Comparison of ENCODE assay signal across 31 cellular contexts in the genomic region with DNA sequence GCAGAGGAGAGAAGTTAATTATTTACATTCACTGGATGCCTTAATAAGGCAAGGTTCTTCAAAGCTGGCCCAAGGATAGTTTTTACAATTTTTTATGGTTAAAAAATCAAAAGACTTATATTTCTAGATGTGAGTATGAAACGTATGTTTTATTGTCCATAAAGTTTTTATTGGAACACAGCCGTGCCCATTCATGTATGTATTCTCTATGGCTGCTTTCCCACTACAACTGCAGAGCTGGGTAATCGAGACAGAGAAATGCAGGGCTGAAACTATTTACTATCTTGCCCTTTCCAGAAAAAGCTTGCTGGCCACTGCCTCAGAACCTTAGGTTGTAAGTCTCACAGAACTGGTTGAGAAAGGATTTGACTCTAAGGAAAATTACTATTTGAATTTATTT.
"Had no signal": no experiment of that assay in that cellular context is flagged by ENCODE, and none has a peak within 500 bp of the region (broad histone marks: within the 10 kb centered on the region; RNA-seq: fewer than 3 reads in every experiment).

No MANE protein-coding gene starts in this region.

- H3K9me3 Mint-ChIP-seq: activated B cell treated with CpG ODN at 0.5 μM for 24 hours; activated CD8-positive, alpha-beta T cell treated with anti-CD3 and anti-CD28 coated beads for 36 hours; activated T-cell treated with anti-CD3 and anti-CD28 coated beads, Interleukin-2, amount 50 U/mL, for 4 hours; activated T-helper 17 cell treated with anti-CD3 and anti-CD28 coated beads, Interleukin-2, amount 50 U/mL, for 72 hours; central memory CD8-positive, alpha-beta T cell; dendritic cell treated with granulocyte-macrophage colony-stimulating factor and Interleukin-4, amounts not matched to agents 40 ng/mL and 50 ng/mL, for 4 days; endodermal cell had no signal

- H3K27ac ChIP-seq: brain microvascular endothelial cell, coronary artery, dorsolateral prefrontal cortex, esophagus muscularis mucosa, foreskin keratinocyte, gastrocnemius medialis, heart left ventricle, WERI-Rb-1 had no signal

- H3K9me3 ChIP-seq: esophagus muscularis mucosa, gastrocnemius medialis, heart left ventricle had no signal

- H3K4me1 ChIP-seq: foreskin keratinocyte had no signal

- ATAC-seq: activated CD4-positive, CD25-positive, alpha-beta regulatory T cell treated with anti-CD3 and anti-CD28 coated beads, Interleukin-2, amount 50 U/mL, for 24 hours; activated CD8-positive, alpha-beta T cell treated with anti-CD3 and anti-CD28 coated beads for 36 hours; activated T-cell treated with anti-CD3 and anti-CD28 coated beads, Interleukin-2, amount 50 U/mL, for 4 hours; activated T-helper 17 cell treated with anti-CD3 and anti-CD28 coated beads, Interleukin-2, amount 50 U/mL, for 72 hours; foreskin keratinocyte; gastrocnemius medialis; heart left ventricle; T-helper 17 cell had no signal

- H3K27me3 Mint-ChIP-seq: activated B cell treated with CpG ODN at 0.5 μM for 24 hours; activated CD8-positive, alpha-beta T cell treated with anti-CD3 and anti-CD28 coated beads for 36 hours; activated naive CD8-positive, alpha-beta T cell; activated T-helper 17 cell treated with anti-CD3 and anti-CD28 coated beads, Interleukin-2, amount 50 U/mL, for 72 hours; central memory CD8-positive, alpha-beta T cell; dendritic cell treated with granulocyte-macrophage colony-stimulating factor and Interleukin-4, amounts not matched to agents 40 ng/mL and 50 ng/mL, for 4 days; T-helper 17 cell had no signal

- H3K4me1 Mint-ChIP-seq: activated B cell treated with CpG ODN at 0.5 μM for 24 hours, endodermal cell had no signal

- H3K4me3 ChIP-seq: coronary artery, dorsolateral prefrontal cortex, esophagus muscularis mucosa, gastrocnemius medialis, heart left ventricle had no signal

- H3K27ac Mint-ChIP-seq: activated B cell treated with CpG ODN at 0.5 μM for 24 hours; activated CD8-positive, alpha-beta T cell treated with anti-CD3 and anti-CD28 coated beads for 36 hours; activated naive CD8-positive, alpha-beta T cell; activated T-helper 17 cell treated with anti-CD3 and anti-CD28 coated beads, Interleukin-2, amount 50 U/mL, for 72 hours; dendritic cell treated with granulocyte-macrophage colony-stimulating factor and Interleukin-4, amounts not matched to agents 40 ng/mL and 50 ng/mL, for 4 days; endodermal cell; T-helper 17 cell had no signal

- DNase-seq: activated B cell treated with CpG ODN at 0.5 μM for 24 hours; activated CD4-positive, alpha-beta T cell treated with anti-CD3 and anti-CD28 coated beads for 48 hours; activated CD4-positive, alpha-beta T cell treated with anti-CD3 and anti-CD28 coated beads, Interleukin-2, amount 50 U/mL, for 1 hour; activated CD4-positive, alpha-beta T cell treated with anti-CD3 and anti-CD28 coated beads, Interleukin-2, amount 50 U/mL, for 48 hours; activated CD8-positive, alpha-beta memory T cell treated with anti-CD3 and anti-CD28 coated beads for 24 hours; activated CD8-positive, alpha-beta T cell treated with anti-CD3 and anti-CD28 coated beads for 36 hours; activated effector memory CD4-positive, alpha-beta T cell treated with Interleukin-2 at 50 U/mL for 16 hours; activated gamma-delta T cell treated with Interleukin-2 at 50 U/mL for 16 hours; activated naive CD4-positive, alpha-beta T cell treated with anti-CD3 and anti-CD28 coated beads, Interleukin-2, amount 50 U/mL, for 16 hours; activated naive CD4-positive, alpha-beta T cell treated with Interleukin-2 at 50 U/mL for 16 hours; activated T-cell treated with anti-CD3 and anti-CD28 coated beads, Interleukin-2, amount 50 U/mL, for 4 hours; amniotic stem cell; anterior cingulate cortex; brain microvascular endothelial cell; dorsolateral prefrontal cortex; effector memory CD4-positive, alpha-beta T cell; endodermal cell; foreskin keratinocyte; gastrocnemius medialis; glutamatergic neuron; heart left ventricle; T-helper 1 cell; T-helper 17 cell; WERI-Rb-1 had no signal

- H3K4me3 Mint-ChIP-seq: activated B cell treated with CpG ODN at 0.5 μM for 24 hours; activated CD8-positive, alpha-beta T cell treated with anti-CD3 and anti-CD28 coated beads for 36 hours; activated naive CD8-positive, alpha-beta T cell; activated T-cell treated with anti-CD3 and anti-CD28 coated beads, Interleukin-2, amount 50 U/mL, for 4 hours; activated T-helper 17 cell treated with anti-CD3 and anti-CD28 coated beads, Interleukin-2, amount 50 U/mL, for 72 hours; central memory CD8-positive, alpha-beta T cell; dendritic cell treated with granulocyte-macrophage colony-stimulating factor and Interleukin-4, amounts not matched to agents 40 ng/mL and 50 ng/mL, for 4 days; endodermal cell had no signal
